Comparison of ENCODE assay signal across 8 cellular contexts in genomic region chr15:73240864-73241499, GRCh38.
DNase-seq lines count a peak whose midpoint lies in the region; ATAC-seq and TF ChIP-seq lines count a peak whose summit lies in the region.

No MANE protein-coding gene starts in this region.

- peaks cover 12% of the 10 kb centered on the region for H3F3A ChIP-seq in neural progenitor cell (ENCODE audit: low read depth)

- no peak overlapping the region for H3K4me3 Mint-ChIP-seq in activated T-cell treated with anti-CD3 and anti-CD28 coated beads, Interleukin-2, amount 50 U/mL, for 72 hours
- no peak overlapping the region for H3K4me3 Mint-ChIP-seq in neural progenitor cell

- peak; percentile 61 for DNase-seq in COLO668 (lab: John Stamatoyannopoulos, UW; ENCODE audit: unreplicated experiment)
- DNase-seq in HL-60 (ENCODE audit: low read depth in 1 of 2, low spot score in 1 of 2), result peak in 1 of 2 experiments; percentile 64
- DNase-seq in RKO (ENCODE audit: low spot score), result peak; percentile 57
- DNase-seq in activated T-cell treated with anti-CD3 and anti-CD28 coated beads, Interleukin-2, amount 50 U/mL, for 72 hours, result peak; percentile 67 to 78
- DNase-seq in fibroblast of mammary gland (ENCODE audit: low read depth), result peak; percentile 63
- DNase-seq in neural progenitor cell (ENCODE audit: low spot score), result peak; percentile 67
- DNase-seq in superior temporal gyrus (ENCODE audit: extremely low spot score), result peak; percentile 89

- H3K4me1 Mint-ChIP-seq in activated T-cell treated with anti-CD3 and anti-CD28 coated beads, Interleukin-2, amount 50 U/mL, for 72 hours (ENCODE audit: low read depth), result no peaks in the 10 kb centered on the region
- no peaks in the 10 kb centered on the region for H3K4me1 Mint-ChIP-seq in neural progenitor cell

- H3K36me3 Mint-ChIP-seq in activated T-cell treated with anti-CD3 and anti-CD28 coated beads, Interleukin-2, amount 50 U/mL, for 72 hours (ENCODE audit: insufficient read depth in 2 of 2), result no peaks in the 10 kb centered on the region
- H3K36me3 Mint-ChIP-seq in neural progenitor cell, result peaks cover 9% of the 10 kb centered on the region

- ATAC-seq in activated T-cell treated with anti-CD3 and anti-CD28 coated beads, Interleukin-2, amount 50 U/mL, for 72 hours (replicated peaks in 1 of 2), result peak in 1 of 2 donors; percentile 51
- ATAC-seq in HG03460 (IDR thresholded peaks at IDR 0.05; ENCODE audit: unreplicated experiment), result no peak

- no peaks in the 10 kb centered on the region for H3K27me3 Mint-ChIP-seq in activated T-cell treated with anti-CD3 and anti-CD28 coated beads, Interleukin-2, amount 50 U/mL, for 72 hours (ENCODE audit: low read depth)
- no peaks in the 10 kb centered on the region for H3K27me3 Mint-ChIP-seq in neural progenitor cell (ENCODE audit: insufficient read depth, low read depth)

- peak; percentile 69 for TF ChIP-seq CTCF in HL-60 (IDR thresholded peaks at IDR 0.05; ENCODE audit: insufficient read depth, low read length)
- TF ChIP-seq CTCF in fibroblast of mammary gland (conservative IDR thresholded peaks at IDR 0.05; ENCODE audit: control insufficient read depth, insufficient read depth, low read depth, low read length), result peak; percentile 90
- TF ChIP-seq CTCF in neural progenitor cell (IDR thresholded peaks at IDR 0.05), result peak; percentile 98

- H4K20me1 ChIP-seq in neural progenitor cell (ENCODE audit: low read depth), result peaks cover 11% of the 10 kb centered on the region

- H3K4me1 ChIP-seq in neural progenitor cell, result no peaks in the 10 kb centered on the region

- H3K4me2 ChIP-seq in neural progenitor cell, result no peak overlapping the region

- H3K9ac ChIP-seq in neural progenitor cell, result no peak overlapping the region

- H3K36me3 ChIP-seq in neural progenitor cell, result no peaks in the 10 kb centered on the region

- H3K27me3 ChIP-seq in HL-60 (ENCODE audit: insufficient read depth, poor library complexity, severe bottlenecking), result peaks cover under 1% of the 10 kb centered on the region
- H3K27me3 ChIP-seq in neural progenitor cell, result no peaks in the 10 kb centered on the region

- no peaks in the 10 kb centered on the region for H3K9me3 ChIP-seq in neural progenitor cell (ENCODE audit: low read depth)

- no peak overlapping the region for H3K27ac ChIP-seq in HL-60 (replicated peaks)
- no peak overlapping the region for H3K27ac ChIP-seq in neural progenitor cell

- peak overlapping the region; percentile 33 for H3K27ac Mint-ChIP-seq in activated T-cell treated with anti-CD3 and anti-CD28 coated beads, Interleukin-2, amount 50 U/mL, for 72 hours
- H3K27ac Mint-ChIP-seq in neural progenitor cell, result no peak overlapping the region

- H3K4me3 ChIP-seq in HL-60 (replicated peaks; ENCODE audit: insufficient read depth, low read length) (no peak overlapping the region), fibroblast of mammary gland (ENCODE audit: control insufficient read depth, low read depth, low read length) (no peak overlapping the region), neural progenitor cell (no peak overlapping the region)

- no peak overlapping the region for H2AFZ ChIP-seq in neural progenitor cell (replicated peaks)

- H3K79me2 ChIP-seq in neural progenitor cell (ENCODE audit: low read depth), result no peaks in the 10 kb centered on the region

- no peaks in the 10 kb centered on the region for H3K9me3 Mint-ChIP-seq in activated T-cell treated with anti-CD3 and anti-CD28 coated beads, Interleukin-2, amount 50 U/mL, for 72 hours
- H3K9me3 Mint-ChIP-seq in neural progenitor cell, result no peaks in the 10 kb centered on the region
